1 cellular context compared by ENCODE assay signal in the genomic region with DNA sequence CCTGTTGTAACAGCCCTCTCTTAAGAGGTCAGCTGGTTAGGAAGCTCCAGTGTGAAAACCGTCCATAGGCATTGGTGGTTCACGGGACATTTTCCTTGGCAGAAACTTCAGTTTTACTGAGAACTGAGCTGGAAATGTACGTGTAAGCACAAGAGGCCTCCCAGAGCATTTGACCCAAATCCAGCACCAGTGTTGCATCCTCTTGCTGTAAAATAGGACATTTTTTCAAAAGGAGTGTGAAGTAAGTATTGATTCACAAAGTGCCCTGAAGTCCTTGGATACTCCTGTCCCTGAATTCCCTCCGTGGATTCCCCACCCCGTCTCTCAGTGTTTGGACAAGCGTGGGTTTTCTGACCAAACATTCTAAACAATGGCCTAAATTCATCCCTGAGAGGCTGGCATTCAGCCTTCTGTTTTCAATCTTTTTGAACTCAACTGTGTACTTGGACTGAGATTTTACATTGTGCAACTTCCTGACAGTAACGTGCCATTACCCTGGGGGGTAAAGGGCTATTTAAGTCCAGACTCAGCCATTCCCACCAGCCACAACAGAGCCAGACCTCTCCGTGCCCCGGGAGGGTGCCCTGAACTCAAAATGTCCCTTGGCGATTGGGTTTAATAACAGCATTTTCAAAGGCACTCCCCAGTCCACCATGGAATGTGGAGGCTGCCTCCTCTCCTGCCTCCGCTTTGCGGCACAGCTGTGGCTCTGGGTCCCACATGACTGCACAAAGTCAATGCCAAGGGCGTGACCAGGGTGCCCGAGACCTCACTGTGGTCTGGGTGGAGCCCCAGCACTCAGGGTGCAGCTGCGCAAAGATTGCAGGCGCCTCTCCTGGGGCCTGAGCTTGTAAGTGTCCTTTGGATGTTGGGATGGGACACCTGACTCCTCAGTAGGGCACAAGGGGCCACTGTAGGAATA.
TF ChIP-seq lines count a peak whose summit lies in the region.

No MANE protein-coding gene starts in this region.

TF ChIP-seq in K562, 482 proteins besides CTCF, POLR2A, EP300 and RAD21 (continued from another document):
- TF ChIP-seq, protein P1, sequence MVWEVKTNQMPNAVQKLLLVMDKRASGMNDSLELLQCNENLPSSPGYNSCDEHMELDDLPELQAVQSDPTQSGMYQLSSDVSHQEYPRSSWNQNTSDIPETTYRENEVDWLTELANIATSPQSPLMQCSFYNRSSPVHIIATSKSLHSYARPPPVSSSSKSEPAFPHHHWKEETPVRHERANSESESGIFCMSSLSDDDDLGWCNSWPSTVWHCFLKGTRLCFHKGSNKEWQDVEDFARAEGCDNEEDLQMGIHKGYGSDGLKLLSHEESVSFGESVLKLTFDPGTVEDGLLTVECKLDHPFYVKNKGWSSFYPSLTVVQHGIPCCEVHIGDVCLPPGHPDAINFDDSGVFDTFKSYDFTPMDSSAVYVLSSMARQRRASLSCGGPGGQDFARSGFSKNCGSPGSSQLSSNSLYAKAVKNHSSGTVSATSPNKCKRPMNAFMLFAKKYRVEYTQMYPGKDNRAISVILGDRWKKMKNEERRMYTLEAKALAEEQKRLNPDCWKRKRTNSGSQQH (CRISPR knock-in tag; IDR thresholded peaks at IDR 0.05): no peak
- no peak for TF ChIP-seq CHD7 (IDR thresholded peaks at IDR 0.05; ENCODE audit: low read depth, low read length)
